8 cellular contexts compared by ENCODE assay signal in the genomic region with DNA sequence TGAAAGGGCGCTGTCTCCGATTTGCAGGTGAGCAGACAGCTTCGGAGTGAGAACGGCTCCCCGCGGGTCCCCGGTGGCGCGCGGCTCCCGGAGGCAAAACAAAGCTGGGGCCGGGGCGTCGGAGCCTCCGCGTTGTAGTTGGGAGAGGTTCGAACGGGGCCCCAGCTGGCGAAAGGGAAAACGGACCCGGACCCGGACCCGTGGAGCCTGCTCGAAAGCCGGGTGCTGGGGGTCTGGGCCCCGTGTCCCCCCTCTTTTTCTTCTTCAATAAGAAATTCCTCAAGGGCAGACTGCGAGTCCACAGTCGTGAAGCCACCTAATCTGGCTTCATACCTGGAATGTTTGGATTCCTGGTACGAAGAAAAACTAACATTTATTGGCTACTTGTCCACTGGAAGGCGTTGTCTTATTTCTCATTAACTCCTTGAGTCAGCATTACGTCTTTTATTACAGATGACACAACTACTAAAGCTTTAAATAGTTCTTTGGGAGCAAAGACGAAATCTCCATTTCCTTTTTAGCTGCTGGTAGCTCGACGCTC. TPM values are rescaled to one million over a fixed set of nuclear protein-coding genes. Genes with fewer than 3 reads are reported as not detected.
DNase-seq lines count a peak whose midpoint lies in the region; ATAC-seq, FAIRE-seq and TF ChIP-seq lines count a peak whose summit lies in the region.

No MANE protein-coding gene starts in this region.

- FAIRE-seq in RCC 7860 (lab: Jason Lieb, UNC), result no peak

- peak overlapping the region; percentile 86 for H3K4me2 ChIP-seq in hepatocyte

- H3K36me3 ChIP-seq in hepatocyte (replicated peaks; ENCODE audit: insufficient read depth, low read depth) (no peaks in the 10 kb centered on the region), psoas muscle (ENCODE audit: insufficient read depth in 1 of 2, low read depth in 1 of 2) (no peaks in the 10 kb centered on the region)

- 1% methylated on average over 34 of the region's 34 CpGs for WGBS in hepatocyte (ENCODE audit: low lambda C conversion rate, missing lambda C conversion rate)
- 0 to 1% (median 0%) methylated on average over 34 of the region's 34 CpGs for WGBS in psoas muscle, 3 donors

- peaks cover 57% of the 10 kb centered on the region for H3K4me1 Mint-ChIP-seq in activated T-cell treated with anti-CD3 and anti-CD28 coated beads, Interleukin-2, amount 50 U/mL, for 24 hours (ENCODE audit: low read depth)

- peak overlapping the region; percentile 95 for H3K4me3 ChIP-seq in astrocyte of the spinal cord (ENCODE audit: low read depth, low read length)
- peak overlapping the region; percentile 74 for H3K4me3 ChIP-seq in hepatocyte
- H3K4me3 ChIP-seq in psoas muscle, result peak overlapping the region; percentile 95

- H3K27ac Mint-ChIP-seq in activated T-cell treated with anti-CD3 and anti-CD28 coated beads, Interleukin-2, amount 50 U/mL, for 24 hours, result peak overlapping the region; percentile 96

- peaks cover 19% of the 10 kb centered on the region for H3K36me3 Mint-ChIP-seq in activated T-cell treated with anti-CD3 and anti-CD28 coated beads, Interleukin-2, amount 50 U/mL, for 24 hours (ENCODE audit: low read depth)

- intact Hi-C loops in psoas muscle (cut with DNase I), result loop anchor here (5.0 kb wide), 2 partner anchors 34 to 171 kb away; a partner anchor contains a TSS

- H3K27ac ChIP-seq in hepatocyte, result peak overlapping the region; percentile 98
- peak overlapping the region; percentile 99 for H3K27ac ChIP-seq in psoas muscle

- no peaks in the 10 kb centered on the region for H3K27me3 Mint-ChIP-seq in activated T-cell treated with anti-CD3 and anti-CD28 coated beads, Interleukin-2, amount 50 U/mL, for 24 hours

- DNase-seq in activated T-cell treated with anti-CD3 and anti-CD28 coated beads, Interleukin-2, amount 50 U/mL, for 24 hours, result peak; percentile 63
- no peak for DNase-seq in activated T-cell treated with anti-CD3 and anti-CD28 coated beads, Interleukin-2, amount 50 U/mL, for 48 hours
- DNase-seq in RCC 7860 (ENCODE audit: low spot score) (peak; percentile 61), astrocyte of the spinal cord (ENCODE audit: low read depth, low spot score) (peak; percentile 57), hepatocyte (ENCODE audit: low spot score) (peak; percentile 71), psoas muscle (peak; percentile 38 to 69)

- H3K4me3 Mint-ChIP-seq in activated T-cell treated with anti-CD3 and anti-CD28 coated beads, Interleukin-2, amount 50 U/mL, for 24 hours, result peak overlapping the region; percentile 87

- ATAC-seq in psoas muscle (peak in 3 of 4 donors; percentile 9 to 47 (median 23)), HG02610 (IDR thresholded peaks at IDR 0.05; ENCODE audit: unreplicated experiment) (no peak), GM18520 (IDR thresholded peaks at IDR 0.05; ENCODE audit: unreplicated experiment) (no peak)

- H3K4me1 ChIP-seq in hepatocyte (ENCODE audit: insufficient read depth) (peaks cover 12% of the 10 kb centered on the region), psoas muscle (peaks cover 32% of the 10 kb centered on the region)

- peak overlapping the region; percentile 62 for H2AFZ ChIP-seq in hepatocyte

- H3K79me2 ChIP-seq in hepatocyte, result peaks cover 34% of the 10 kb centered on the region

- in situ Hi-C loops in astrocyte of the spinal cord (cut with HindIII; ENCODE audit: low sequenced_read_pairs), result no loop called here

- H3K9me2 ChIP-seq in hepatocyte (replicated peaks; ENCODE audit: insufficient read depth), result no peaks in the 10 kb centered on the region

- TF ChIP-seq CTCF in astrocyte of the spinal cord (IDR thresholded peaks at IDR 0.05; ENCODE audit: low read depth, low read length), result no peak
- TF ChIP-seq CTCF in hepatocyte (IDR thresholded peaks at IDR 0.05; ENCODE audit: poor library complexity), result no peak
- no peak for TF ChIP-seq CTCF in psoas muscle (IDR thresholded peaks at IDR 0.05)

- H4K20me1 ChIP-seq in hepatocyte (ENCODE audit: insufficient read depth, poor library complexity, severe bottlenecking), result no peaks in the 10 kb centered on the region

- no peaks in the 10 kb centered on the region for H3K9me3 Mint-ChIP-seq in activated T-cell treated with anti-CD3 and anti-CD28 coated beads, Interleukin-2, amount 50 U/mL, for 24 hours

- no peaks in the 10 kb centered on the region for H3K9me3 ChIP-seq in hepatocyte (ENCODE audit: low read depth)
- H3K9me3 ChIP-seq in psoas muscle, result no peaks in the 10 kb centered on the region

- H3K27me3 ChIP-seq in hepatocyte (no peaks in the 10 kb centered on the region), psoas muscle (ENCODE audit: insufficient read depth in 3 of 3, low read length in 2 of 3) (no peaks in the 10 kb centered on the region)

RNA-seq across cellular contexts. Expression of a gene that starts 0.6 kb away (rescaled TPM):
- total RNA-seq in hepatocyte, result 66.7 and 82.3 TPM in 2 replicates
- 58.0 and 71.6 TPM in 2 replicates for polyA plus RNA-seq in hepatocyte
- total RNA-seq in psoas muscle, result 10 to 100 TPM; 48.1 to 72.4 (median 64.9) TPM
- polyA plus RNA-seq in psoas muscle, result 100 to 1,000 TPM in 2 of 3 donors, 10 to 100 TPM in 1; 84.8 to 166 (median 108) TPM

RNA-seq across cellular contexts. Expression of a gene that starts 26.6 kb away (rescaled TPM):
- total RNA-seq in hepatocyte (63.2 and 77.1 TPM in 2 replicates), psoas muscle (100 to 1,000 TPM; 141 to 201 (median 159) TPM)
- polyA plus RNA-seq in hepatocyte (104 and 121 TPM in 2 replicates), psoas muscle (100 to 1,000 TPM; 228 to 285 (median 231) TPM)

Comparison
In these comparisons a context has a peak if more than half of its experiments do, and no peak if none do; other contexts are left out.
1. DNase-seq: peak in activated T-cell treated with anti-CD3 and anti-CD28 coated beads, Interleukin-2, amount 50 U/mL, for 24 hours (single experiment), RCC 7860 (single experiment), astrocyte of the spinal cord (single experiment), hepatocyte (single experiment) and psoas muscle (2 of 2); none in activated T-cell treated with anti-CD3 and anti-CD28 coated beads, Interleukin-2, amount 50 U/mL, for 48 hours (0 of 2).
2. ATAC-seq: peak in psoas muscle (3 of 4); none in HG02610 (single experiment) and GM18520 (single experiment).
3. Peak in every context shown above with its lines, with median percentiles within 50 percentile points of each other: H3K4me3 ChIP-seq.